Comparison of ENCODE assay signal across 14 cellular contexts in the genomic region with DNA sequence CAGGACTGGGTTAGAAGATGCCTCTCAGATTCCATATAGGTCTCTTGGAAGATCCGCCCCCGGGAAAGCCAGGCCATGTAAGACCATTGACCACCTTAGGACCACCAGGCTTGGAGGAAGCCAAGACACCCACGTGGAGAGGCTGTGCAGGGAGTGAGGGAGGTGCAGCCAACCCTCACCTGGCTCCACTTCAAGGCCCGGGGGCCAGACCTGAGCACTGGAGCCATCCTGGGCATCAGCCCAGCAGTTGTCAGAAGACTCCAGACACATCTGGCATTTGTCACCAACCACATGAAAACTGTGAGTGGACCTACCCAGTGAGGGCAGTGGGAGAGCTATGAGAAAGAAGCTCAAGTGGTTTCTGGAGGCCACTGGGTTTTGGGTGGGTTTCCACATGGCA.
DNase-seq lines count a peak whose midpoint lies in the region; ATAC-seq and TF ChIP-seq lines count a peak whose summit lies in the region.
"Had no signal": no experiment of that assay in that cellular context is flagged by ENCODE, and none has a peak within 500 bp of the region (broad histone marks: within the 10 kb centered on the region; RNA-seq: fewer than 3 reads in every experiment).

No MANE protein-coding gene starts in this region.

- DNase-seq in stimulated activated naive CD8-positive, alpha-beta T cell treated with anti-CD3 and anti-CD28 coated beads, Interleukin-15, amount 100 ng/mL, for 72 hours, result no peak
- no peak for DNase-seq in stimulated activated naive CD8-positive, alpha-beta T cell treated with anti-CD3 and anti-CD28 coated beads, Interleukin-15, Interleukin-2, amounts not matched to agents 100 U/mL and 50 U/mL, for 24 hours
- DNase-seq in endothelial cell (ENCODE audit: low spot score) (no peak), left ventricle myocardium inferior (peak; percentile 69), upper lobe of right lung (no peak), tibial nerve (ENCODE audit: low spot score in 2 of 2) (no peak), mucosa of descending colon (no peak)
- DNase-seq: ACHN; Caco-2; CD4-positive, alpha-beta T cell; GOT3; H9 had no signal

- H3K36me3 ChIP-seq in left ventricle myocardium inferior (no peaks in the 10 kb centered on the region), upper lobe of right lung (no peaks in the 10 kb centered on the region), tibial nerve (no peaks in the 10 kb centered on the region), mucosa of descending colon (ENCODE audit: low read depth) (no peaks in the 10 kb centered on the region)

- H3K4me3 ChIP-seq in left ventricle myocardium inferior (no peak overlapping the region), upper lobe of right lung (no peak overlapping the region), tibial nerve (no peak overlapping the region), mucosa of descending colon (no peak overlapping the region)

- no peak for TF ChIP-seq EP300 in tibial nerve (IDR thresholded peaks at IDR 0.05)

- H3K4me1 ChIP-seq in left ventricle myocardium inferior, result peaks cover 10% of the 10 kb centered on the region
- H3K4me1 ChIP-seq in upper lobe of right lung, result no peaks in the 10 kb centered on the region
- H3K4me1 ChIP-seq in tibial nerve, result no peaks in the 10 kb centered on the region
- no peaks in the 10 kb centered on the region for H3K4me1 ChIP-seq in mucosa of descending colon (ENCODE audit: low read depth)
- H3K4me1 ChIP-seq: Caco-2 had no signal

- H3K27me3 Mint-ChIP-seq in stimulated activated naive CD8-positive, alpha-beta T cell treated with anti-CD3 and anti-CD28 coated beads, Interleukin-15, amount 100 ng/mL, for 72 hours, result peaks cover 40% of the 10 kb centered on the region
- H3K27me3 Mint-ChIP-seq in endothelial cell (ENCODE audit: unreplicated experiment), result peaks cover 5% of the 10 kb centered on the region

- H3K36me3 Mint-ChIP-seq in endothelial cell (ENCODE audit: low read depth, unreplicated experiment), result no peaks in the 10 kb centered on the region

- H3K9me3 ChIP-seq in left ventricle myocardium inferior (replicated peaks) (no peaks in the 10 kb centered on the region), upper lobe of right lung (no peaks in the 10 kb centered on the region), tibial nerve (no peaks in the 10 kb centered on the region), mucosa of descending colon (no peaks in the 10 kb centered on the region)

- H3K27me3 ChIP-seq in left ventricle myocardium inferior (ENCODE audit: low read depth), result peaks cover 34% of the 10 kb centered on the region
- H3K27me3 ChIP-seq in upper lobe of right lung, result peaks cover 8% of the 10 kb centered on the region
- peaks cover 0 to 10% of the 10 kb centered on the region in 2 donors for H3K27me3 ChIP-seq in tibial nerve

- 84 to 85% methylated on average over 4 of the region's 4 CpGs for WGBS in tibial nerve, 2 donors

- no peak overlapping the region for H3K27ac ChIP-seq in left ventricle myocardium inferior (replicated peaks)
- no peak overlapping the region for H3K27ac ChIP-seq in upper lobe of right lung
- H3K27ac ChIP-seq in tibial nerve, result no peak overlapping the region
- H3K27ac ChIP-seq: C4-2B had no signal

- H3K9me3 Mint-ChIP-seq in stimulated activated naive CD8-positive, alpha-beta T cell treated with anti-CD3 and anti-CD28 coated beads, Interleukin-15, amount 100 ng/mL, for 72 hours, result no peaks in the 10 kb centered on the region
- H3K9me3 Mint-ChIP-seq in endothelial cell (ENCODE audit: unreplicated experiment), result no peaks in the 10 kb centered on the region
- H3K9me3 Mint-ChIP-seq: CD4-positive, alpha-beta T cell; H9 had no signal

- peak overlapping the region in 1 of 2 donors; percentile 21 for H3K27ac Mint-ChIP-seq in stimulated activated naive CD8-positive, alpha-beta T cell treated with anti-CD3 and anti-CD28 coated beads, Interleukin-15, amount 100 ng/mL, for 72 hours
- H3K27ac Mint-ChIP-seq in endothelial cell (ENCODE audit: unreplicated experiment), result peak overlapping the region; percentile 94
- H3K27ac Mint-ChIP-seq: CD4-positive, alpha-beta T cell; H9 had no signal

- TF ChIP-seq CTCF in endothelial cell (IDR thresholded peaks at IDR 0.05; ENCODE audit: unreplicated experiment), result no peak
- TF ChIP-seq CTCF in left ventricle myocardium inferior (IDR thresholded peaks at IDR 0.05; ENCODE audit: borderline replicate concordance), result no peak
- TF ChIP-seq CTCF in upper lobe of right lung (IDR thresholded peaks at IDR 0.05), result no peak
- TF ChIP-seq CTCF in tibial nerve (IDR thresholded peaks at IDR 0.05), result no peak
- no peak for TF ChIP-seq CTCF in mucosa of descending colon (IDR thresholded peaks at IDR 0.05)

- H3K4me1 Mint-ChIP-seq in stimulated activated naive CD8-positive, alpha-beta T cell treated with anti-CD3 and anti-CD28 coated beads, Interleukin-15, amount 100 ng/mL, for 72 hours, result peaks cover 6% of the 10 kb centered on the region
- H3K4me1 Mint-ChIP-seq in endothelial cell (ENCODE audit: unreplicated experiment), result peaks cover 28% of the 10 kb centered on the region

- H3K4me3 Mint-ChIP-seq in stimulated activated naive CD8-positive, alpha-beta T cell treated with anti-CD3 and anti-CD28 coated beads, Interleukin-15, amount 100 ng/mL, for 72 hours, result no peak overlapping the region
- no peak overlapping the region for H3K4me3 Mint-ChIP-seq in endothelial cell (ENCODE audit: unreplicated experiment)
- H3K4me3 Mint-ChIP-seq: CD4-positive, alpha-beta T cell; H9 had no signal

- intact Hi-C loops in left ventricle myocardium inferior (cut with micrococcal nuclease) (no loop called here), upper lobe of right lung (cut with DNase I) (no loop called here), mucosa of descending colon (cut with DNase I, micrococcal nuclease) (no loop called here)

- peak; percentile 20 for ATAC-seq in stimulated activated naive CD8-positive, alpha-beta T cell treated with anti-CD3 and anti-CD28 coated beads, Interleukin-15, amount 100 ng/mL, for 72 hours
- no peak for ATAC-seq in stimulated activated naive CD8-positive, alpha-beta T cell treated with anti-CD3 and anti-CD28 coated beads, Interleukin-15, Interleukin-2, amounts not matched to agents 100 U/mL and 50 U/mL, for 24 hours
- peak; percentile 28 for ATAC-seq in upper lobe of right lung
- no peak for ATAC-seq in mucosa of descending colon
- no peak for ATAC-seq in GM21528 (IDR thresholded peaks at IDR 0.05; ENCODE audit: low FRiP score, unreplicated experiment)

- no peak for TF ChIP-seq POLR2A in tibial nerve (IDR thresholded peaks at IDR 0.05)

Comparison
In these comparisons a context has a peak if more than half of its experiments do, and no peak if none do; other contexts are left out.
1. ATAC-seq: peak in stimulated activated naive CD8-positive, alpha-beta T cell treated with anti-CD3 and anti-CD28 coated beads, Interleukin-15, amount 100 ng/mL, for 72 hours (single experiment) and upper lobe of right lung (single experiment); none in stimulated activated naive CD8-positive, alpha-beta T cell treated with anti-CD3 and anti-CD28 coated beads, Interleukin-15, Interleukin-2, amounts not matched to agents 100 U/mL and 50 U/mL, for 24 hours (single experiment), mucosa of descending colon (single experiment) and GM21528 (single experiment).